24 cellular contexts compared by ENCODE assay signal in genomic region chr1:88068407-88068806, GRCh38.
"Had no signal": no experiment of that assay in that cellular context is flagged by ENCODE, and none has a peak within 500 bp of the region (broad histone marks: within the 10 kb centered on the region; RNA-seq: fewer than 3 reads in every experiment).

No MANE protein-coding gene starts in this region.

- DNase-seq: colonic mucosa; cortex of kidney; dermis blood vessel endothelial cell; dorsolateral prefrontal cortex; effector CD4-positive, alpha-beta T cell; effector CD8-positive, alpha-beta T cell; effector memory CD4-positive, alpha-beta T cell; effector memory CD8-positive, alpha-beta T cell; endodermal cell; erythroblast; esophagus squamous epithelium; foreskin fibroblast; foreskin keratinocyte; foreskin melanocyte; gastrocnemius medialis; glutamatergic neuron; head of caudate nucleus; heart left ventricle; heart right ventricle had no signal

- ATAC-seq: effector memory CD8-positive, alpha-beta T cell; esophagus mucosa; foreskin keratinocyte; gastrocnemius medialis; gastroesophageal sphincter; heart left ventricle; heart right ventricle had no signal

- H3K9me3 ChIP-seq: colonic mucosa, esophagus muscularis mucosa, esophagus squamous epithelium, gastrocnemius medialis, gastroesophageal sphincter, heart left ventricle, heart right ventricle had no signal

- H3K27ac ChIP-seq: colonic mucosa, coronary artery, dorsolateral prefrontal cortex, epithelial cell of prostate, esophagus muscularis mucosa, esophagus squamous epithelium, foreskin keratinocyte, gastrocnemius medialis, gastroesophageal sphincter, heart left ventricle, heart right ventricle had no signal

- H3K4me3 ChIP-seq: colonic mucosa, coronary artery, dorsolateral prefrontal cortex, esophagus muscularis mucosa, esophagus squamous epithelium, gastrocnemius medialis, gastroesophageal sphincter, heart left ventricle, heart right ventricle had no signal

- H3K36me3 ChIP-seq: colonic mucosa, esophagus muscularis mucosa, esophagus squamous epithelium, gastrocnemius medialis, gastroesophageal sphincter, heart left ventricle, heart right ventricle had no signal

- H3K27me3 ChIP-seq: colonic mucosa, dorsolateral prefrontal cortex, esophagus muscularis mucosa, esophagus squamous epithelium, foreskin keratinocyte, gastrocnemius medialis, gastroesophageal sphincter, heart left ventricle, heart right ventricle had no signal

- H3K4me1 ChIP-seq: colonic mucosa, esophagus muscularis mucosa, esophagus squamous epithelium, gastrocnemius medialis, gastroesophageal sphincter, heart left ventricle, heart right ventricle had no signal
